8 cellular contexts compared by ENCODE assay signal in the genomic region with DNA sequence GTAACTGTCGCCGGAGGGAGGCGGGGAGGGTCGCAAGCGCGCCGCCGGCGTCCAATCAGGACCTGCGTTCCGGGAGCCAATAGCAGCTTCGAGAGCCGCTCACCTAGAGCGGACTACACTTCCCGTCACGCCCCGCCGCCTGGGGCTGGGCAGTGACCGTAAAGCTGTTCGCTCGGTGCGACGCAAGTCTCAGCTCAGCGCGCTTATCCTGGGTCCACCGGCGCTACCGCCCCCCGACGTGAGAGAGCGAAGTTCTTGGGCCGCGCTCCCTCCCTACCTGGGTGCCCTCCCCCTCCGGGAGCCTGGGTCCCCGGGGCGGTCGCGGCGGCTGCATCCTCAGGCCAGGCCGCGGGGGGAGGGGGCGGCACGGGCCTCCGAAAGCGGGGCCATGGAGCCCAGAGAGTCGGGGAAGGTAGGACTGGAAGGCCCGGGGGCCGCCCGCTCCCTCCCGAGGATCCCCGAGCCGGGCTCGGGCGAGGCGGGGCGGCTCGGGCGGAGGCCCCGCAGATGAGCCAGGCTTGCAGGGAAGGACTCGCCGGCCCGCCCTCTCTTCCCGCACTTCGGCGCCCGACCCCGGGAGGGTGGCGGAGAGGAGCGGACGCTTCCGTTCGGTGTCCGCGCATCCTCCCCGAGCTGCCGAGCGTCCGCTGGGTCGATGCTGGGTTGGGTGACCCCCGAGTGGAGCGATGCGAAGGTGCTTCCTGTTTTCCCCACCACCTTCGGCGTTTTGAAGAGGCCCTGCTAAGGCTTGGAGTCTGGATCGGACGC. TPM values are rescaled to one million over a fixed set of nuclear protein-coding genes. Genes with fewer than 3 reads are reported as not detected.
DNase-seq lines count a peak whose midpoint lies in the region; ATAC-seq and TF ChIP-seq lines count a peak whose summit lies in the region.

A gene (plus strand): TSS at position 152 of the 768 bp plus-strand sequence. CDS start 237 bp downstream, at position 389.

- H3K9me3 ChIP-seq in adipocyte (ENCODE audit: control insufficient read depth, low read length) (no peaks in the 10 kb centered on the region), cardiac muscle cell (ENCODE audit: low read depth) (no peaks in the 10 kb centered on the region), trophoblast cell (ENCODE audit: insufficient read depth, low read depth, low read length) (no peaks in the 10 kb centered on the region), transverse colon (no peaks in the 10 kb centered on the region)

- H4K8ac ChIP-seq in trophoblast cell (ENCODE audit: low read depth, low read length), result peak within 1 kb of the TSS; percentile 89

- no peak within 1 kb of the TSS for H2BK12ac ChIP-seq in trophoblast cell (ENCODE audit: low read length)

- H3K79me2 ChIP-seq in trophoblast cell (ENCODE audit: control insufficient read depth, insufficient read depth, low read length, poor library complexity), result peaks cover 4% of the 10 kb centered on the region

- peak within 1 kb of the TSS; percentile 90 for H3K4me3 ChIP-seq in GM12875 (ENCODE audit: low read depth, low read length)
- peak within 1 kb of the TSS; percentile 98 for H3K4me3 ChIP-seq in adipocyte (ENCODE audit: low read length)
- H3K4me3 ChIP-seq in cardiac muscle cell, result peak within 1 kb of the TSS; percentile 74
- H3K4me3 ChIP-seq in trophoblast cell (ENCODE audit: low read depth, low read length), result peak within 1 kb of the TSS; percentile 87
- peak within 1 kb of the TSS; percentile 71 to 92 (median 88) for H3K4me3 ChIP-seq in transverse colon

- H3K79me1 ChIP-seq in trophoblast cell (ENCODE audit: low read length), result peaks cover 6% of the 10 kb centered on the region

- H3K9ac ChIP-seq in adipocyte (ENCODE audit: low read length) (peak within 1 kb of the TSS; percentile 90), trophoblast cell (ENCODE audit: low read length) (peak within 1 kb of the TSS; percentile 81)

- H3K27me3 ChIP-seq in adipocyte (replicated peaks; ENCODE audit: control insufficient read depth, insufficient read depth, low read length), result peaks cover 17% of the 10 kb centered on the region
- peaks cover 6% of the 10 kb centered on the region for H3K27me3 ChIP-seq in cardiac muscle cell
- no peaks in the 10 kb centered on the region for H3K27me3 ChIP-seq in trophoblast cell (ENCODE audit: insufficient read depth, low read length)
- peaks cover 5% of the 10 kb centered on the region for H3K27me3 ChIP-seq in transverse colon

- peak within 1 kb of the TSS; percentile 94 for H3K4me2 ChIP-seq in trophoblast cell (ENCODE audit: low read length)

- WGBS in trophoblast cell (ENCODE audit: extremely low coverage, insufficient coverage, insufficient read length), result no CpG with 5 or more reads among the region's 86 CpGs
- 1% methylated on average over 39 of the region's 86 CpGs; no CpG with 5 or more reads in 1 of the 2 donors for WGBS in transverse colon (ENCODE audit: low coverage in 1 of 2), 2 donors

- peak within 1 kb of the TSS; percentile 82 for H2AFZ ChIP-seq in trophoblast cell (ENCODE audit: insufficient read depth, low read length, poor library complexity)

- ATAC-seq in HG02798 (IDR thresholded peaks at IDR 0.05; ENCODE audit: poor library complexity, unreplicated experiment), result peak; percentile 99

- peaks cover 9% of the 10 kb centered on the region for H3K4me1 ChIP-seq in adipocyte (ENCODE audit: control insufficient read depth, insufficient read depth, low read length)
- H3K4me1 ChIP-seq in cardiac muscle cell (ENCODE audit: low read depth), result no peaks in the 10 kb centered on the region
- peaks cover 0 to 4% of the 10 kb centered on the region in 2 experiments for H3K4me1 ChIP-seq in trophoblast cell (ENCODE audit: control insufficient read depth in 1 of 2, insufficient read depth in 2 of 2, low read length in 2 of 2)
- peaks cover 6 to 13% (median 10%) of the 10 kb centered on the region in 4 donors for H3K4me1 ChIP-seq in transverse colon

- peak within 1 kb of the TSS; percentile 38 for H3K18ac ChIP-seq in trophoblast cell (ENCODE audit: low read length)

- in situ Hi-C loops in transverse colon (cut with MboI; ENCODE audit: low pct_ligation_motif_present in 1 of 4, low pct_unique_long_range_greater_than_20kb in 1 of 4, low sequenced_read_pairs in 3 of 4), result no loop called here

- TF ChIP-seq EP300 in transverse colon (IDR thresholded peaks at IDR 0.05; ENCODE audit: low read depth), result no peak

- H3K23ac ChIP-seq in trophoblast cell (ENCODE audit: low read length), result no peak within 1 kb of the TSS

- no peak for TF ChIP-seq CTCF in GM12875 (IDR thresholded peaks at IDR 0.05; ENCODE audit: borderline replicate concordance, insufficient read depth, low read depth, low read length)
- no peak for TF ChIP-seq CTCF in cardiac muscle cell (IDR thresholded peaks at IDR 0.05; ENCODE audit: low read depth, low read length)
- TF ChIP-seq CTCF in transverse colon (IDR thresholded peaks at IDR 0.05), result no peak

- H2BK120ac ChIP-seq in trophoblast cell (ENCODE audit: insufficient read depth, low read length, poor library complexity), result peak within 1 kb of the TSS; percentile 34

- TF ChIP-seq POLR2A in transverse colon (IDR thresholded peaks at IDR 0.05), result peak; percentile 73

- peak within 1 kb of the TSS; percentile 85 for H3K27ac ChIP-seq in cardiac muscle cell
- peak within 1 kb of the TSS; percentile 44 for H3K27ac ChIP-seq in trophoblast cell (ENCODE audit: low read depth, low read length)
- peak within 1 kb of the TSS; percentile 90 to 96 (median 94) for H3K27ac ChIP-seq in transverse colon

- H2AK5ac ChIP-seq in trophoblast cell (ENCODE audit: low read length), result no peak within 1 kb of the TSS

- H3K36me3 ChIP-seq in adipocyte (ENCODE audit: control insufficient read depth, insufficient read depth, low read length, severe bottlenecking) (no peaks in the 10 kb centered on the region), cardiac muscle cell (no peaks in the 10 kb centered on the region), trophoblast cell (ENCODE audit: control insufficient read depth in 1 of 2, insufficient read depth in 2 of 2, low read length in 2 of 2) (no peaks in the 10 kb centered on the region), transverse colon (no peaks in the 10 kb centered on the region)

- peak within 1 kb of the TSS; percentile 61 for H3K14ac ChIP-seq in trophoblast cell (ENCODE audit: low read length)

- intact Hi-C loops in transverse colon (cut with DNase I; ENCODE audit: low total_unique reads), result no loop called here

- H4K12ac ChIP-seq in trophoblast cell (ENCODE audit: low read depth, low read length), result peak within 1 kb of the TSS; percentile 92

- H2BK5ac ChIP-seq in trophoblast cell (ENCODE audit: low read depth, low read length, poor library complexity), result peak within 1 kb of the TSS; percentile 46

- H4K91ac ChIP-seq in trophoblast cell (ENCODE audit: low read depth, low read length), result peak within 1 kb of the TSS; percentile 86

- DNase-seq in NCI-H1436 (lab: John Stamatoyannopoulos, UW) (peak; percentile 97), T follicular helper cell (ENCODE audit: low read depth) (peak; percentile 95), adipocyte (ENCODE audit: low read depth) (peak; percentile 99), cardiac muscle cell (ENCODE audit: low read depth in 1 of 2, low spot score in 1 of 2) (peak; percentile 99 to 100), trophoblast cell (peak; percentile 97 to 99), transverse colon (peak; percentile 98)

- peak within 1 kb of the TSS; percentile 56 for H3K4ac ChIP-seq in trophoblast cell (ENCODE audit: low read depth, low read length)

RNA-seq across cellular contexts. Expression of the gene that starts here (rescaled TPM):
- total RNA-seq in cardiac muscle cell (14.4 and 22.6 TPM in 2 replicates), transverse colon (10 to 100 TPM; 12.7 to 23.5 (median 17.6) TPM)
- 8.7 and 8.9 TPM in 2 replicates for polyA plus RNA-seq in cardiac muscle cell
- 3.1 and 3.3 TPM in 2 replicates for polyA plus RNA-seq in trophoblast cell (2013)

Comparison
In these comparisons a context has a peak if more than half of its experiments do, and no peak if none do; other contexts are left out.
1. Peak in every context shown above with its lines: DNase-seq, ATAC-seq, H3K4me3 ChIP-seq and H3K27ac ChIP-seq.
2. H3K27ac ChIP-seq: peak in every context shown above with its lines; median percentile 94 in transverse colon; 85 in cardiac muscle cell; 44 in trophoblast cell.